ENCODE assay signal across 17 cellular contexts in genomic region chr3:71237661-71238060, GRCh38.
"Had no signal": no experiment of that assay in that cellular context is flagged by ENCODE, and none has a peak within 500 bp of the region (broad histone marks: within the 10 kb centered on the region; RNA-seq: fewer than 3 reads in every experiment).

No MANE protein-coding gene starts in this region.

- H3K9me3 Mint-ChIP-seq: neural crest cell; stimulated activated naive CD8-positive, alpha-beta T cell treated with anti-CD3 and anti-CD28 coated beads, Interleukin-15, amount 100 ng/mL, for 72 hours; T-helper 1 cell treated with Interleukin-12 subunit alpha and Interleukin-12 subunit beta and Interleukin-4 antibody, amounts not matched to agents 30 μg/mL and 1 μg/mL, for 36 hours; WTC11 had no signal

- H3K4me3 ChIP-seq: gastroesophageal sphincter, heart right ventricle, left lung, ovary, testis had no signal

- H3K27ac Mint-ChIP-seq: activated CD8-positive, alpha-beta T cell treated with anti-CD3 and anti-CD28 coated beads for 36 hours; stimulated activated naive CD8-positive, alpha-beta T cell treated with anti-CD3 and anti-CD28 coated beads, Interleukin-15, amount 100 ng/mL, for 72 hours; T-helper 1 cell treated with Interleukin-12 subunit alpha and Interleukin-12 subunit beta and Interleukin-4 antibody, amounts not matched to agents 30 μg/mL and 1 μg/mL, for 36 hours; WTC11 had no signal

- H3K4me3 Mint-ChIP-seq: activated CD8-positive, alpha-beta T cell treated with anti-CD3 and anti-CD28 coated beads for 36 hours; neural crest cell; stimulated activated naive CD8-positive, alpha-beta T cell treated with anti-CD3 and anti-CD28 coated beads, Interleukin-15, amount 100 ng/mL, for 72 hours; T-helper 1 cell treated with Interleukin-12 subunit alpha and Interleukin-12 subunit beta and Interleukin-4 antibody, amounts not matched to agents 30 μg/mL and 1 μg/mL, for 36 hours; WTC11 had no signal

- H3K27me3 ChIP-seq: gastroesophageal sphincter, heart right ventricle, left lung, ovary, testis had no signal

- H3K36me3 ChIP-seq: gastroesophageal sphincter, heart right ventricle, left lung, ovary had no signal

- H3K27me3 Mint-ChIP-seq: activated CD8-positive, alpha-beta T cell treated with anti-CD3 and anti-CD28 coated beads for 36 hours; stimulated activated naive CD8-positive, alpha-beta T cell treated with anti-CD3 and anti-CD28 coated beads, Interleukin-15, amount 100 ng/mL, for 72 hours had no signal

- FAIRE-seq: colon, endometrium had no signal

- DNase-seq: activated CD4-positive, alpha-beta T cell treated with anti-CD3 and anti-CD28 coated beads for 48 hours; activated CD8-positive, alpha-beta T cell treated with anti-CD3 and anti-CD28 coated beads for 36 hours; activated effector memory CD4-positive, alpha-beta T cell treated with anti-CD3 and anti-CD28 coated beads, Interleukin-2, amount 50 U/mL, for 16 hours; activated T-cell treated with anti-CD3 and anti-CD28 coated beads, Interleukin-2, amount 50 U/mL, for 48 hours; anterior cingulate cortex; heart right ventricle; left lung; ovary; stimulated activated naive CD8-positive, alpha-beta T cell treated with anti-CD3 and anti-CD28 coated beads, Interleukin-15, amount 100 ng/mL, for 72 hours; testis had no signal

- ATAC-seq: activated CD8-positive, alpha-beta T cell treated with anti-CD3 and anti-CD28 coated beads for 36 hours; gastroesophageal sphincter; heart right ventricle; sciatic nerve; stimulated activated naive CD8-positive, alpha-beta T cell treated with anti-CD3 and anti-CD28 coated beads, Interleukin-15, amount 100 ng/mL, for 72 hours; WTC11 had no signal

- H3K9me3 ChIP-seq: gastroesophageal sphincter, left lung, ovary, testis had no signal

- H3K27ac ChIP-seq: heart right ventricle, left lung, ovary, testis had no signal
